Comparison of ENCODE assay signal across 18 cellular contexts in the genomic region with DNA sequence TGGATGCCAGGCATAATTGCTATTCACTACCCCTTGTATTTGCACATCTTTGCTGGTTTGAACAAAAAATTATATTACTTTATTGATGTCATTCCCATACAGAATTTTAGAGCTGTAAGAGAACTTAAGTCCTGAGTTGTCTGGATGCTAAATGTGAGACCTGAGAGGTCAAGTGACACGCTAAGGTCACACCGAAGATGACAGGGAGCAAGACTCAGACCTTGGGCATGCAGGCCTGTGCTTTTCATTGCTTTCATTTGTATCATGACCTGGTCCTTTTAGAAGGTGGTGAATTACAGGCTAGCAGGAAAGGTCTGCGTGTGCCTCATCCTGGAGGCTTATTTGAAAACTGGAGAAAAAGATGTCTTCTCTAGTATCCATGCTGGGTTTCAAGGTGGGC.
A peak's percentile ranks its signal among the peaks of the same experiment; 100 is the strongest.
DNase-seq lines count a peak whose midpoint lies in the region; ATAC-seq lines count a peak whose summit lies in the region.
"Had no signal": no experiment of that assay in that cellular context is flagged by ENCODE, and none has a peak within 500 bp of the region (broad histone marks: within the 10 kb centered on the region; RNA-seq: fewer than 3 reads in every experiment).

No MANE protein-coding gene starts in this region.

- DNase-seq in ELR (ENCODE audit: low read depth) (peak; percentile 49), M059J (ENCODE audit: low read depth) (peak; percentile 69), kidney tubule cell (ENCODE audit: low spot score) (peak; percentile 51), mucosa of gallbladder (ENCODE audit: low spot score) (no peak), RPMI8226 (no peak)
- DNase-seq: ACHN; CD4-positive, alpha-beta T cell; COR-L47; GF-D8; KG1; MM.1S; NCI-H1417; NCI-H1694; NCI-H2029 treated with DMSO at 0.1 percent for 48 hours; NCI-H526 treated with DMSO at 0.1 percent for 48 hours; SHP77 had no signal

- ATAC-seq in HG03196 (IDR thresholded peaks at IDR 0.05; ENCODE audit: unreplicated experiment) (no peak), HG03280 (IDR thresholded peaks at IDR 0.05; ENCODE audit: unreplicated experiment) (no peak)

Comparison
In these comparisons a context has a peak if more than half of its experiments do, and no peak if none do; other contexts are left out.
1. DNase-seq: peak in ELR (single experiment), M059J (single experiment) and kidney tubule cell (single experiment); none in mucosa of gallbladder (single experiment) and RPMI8226 (single experiment).